26 cellular contexts compared by ENCODE assay signal in genomic region chr20:56503911-56504310, GRCh38. TPM values are rescaled to one million over a fixed set of nuclear protein-coding genes. Genes with fewer than 3 reads are reported as not detected.
A peak's percentile ranks its signal among the peaks of the same experiment; 100 is the strongest.
DNase-seq lines count a peak whose midpoint lies in the region; FAIRE-seq and TF ChIP-seq lines count a peak whose summit lies in the region.
"Had no signal": no experiment of that assay in that cellular context is flagged by ENCODE, and none has a peak within 500 bp of the region (broad histone marks: within the 10 kb centered on the region; RNA-seq: fewer than 3 reads in every experiment).

No MANE protein-coding gene starts in this region.

- H2BK12ac ChIP-seq in trophoblast cell (ENCODE audit: low read length), result no peak overlapping the region

- H3K79me1 ChIP-seq in trophoblast cell (ENCODE audit: low read length), result no peaks in the 10 kb centered on the region

- no peaks in the 10 kb centered on the region for H3K4me1 Mint-ChIP-seq in endodermal cell
- H3K4me1 Mint-ChIP-seq: B cell had no signal

- H3K4me3 ChIP-seq in LNCaP clone FGC (ENCODE audit: low read depth, low read length) (no peak overlapping the region), endodermal cell (ENCODE audit: low read length) (no peak overlapping the region), trophoblast cell (ENCODE audit: low read depth, low read length) (no peak overlapping the region), kidney (ENCODE audit: low read length in 2 of 2) (no peak overlapping the region)
- H3K4me3 ChIP-seq: GM12878, GM23248, MG63, SJCRH30 had no signal

- H3K27ac ChIP-seq in endodermal cell (ENCODE audit: low read depth, low read length) (no peak overlapping the region), trophoblast cell (ENCODE audit: low read depth, low read length) (peak overlapping the region; percentile 48), kidney (ENCODE audit: low read depth in 2 of 2, low read length in 2 of 2) (no peak overlapping the region)
- H3K27ac ChIP-seq: 22Rv1, GM23248, KMS-11, RWPE1, SJCRH30 had no signal

- H3K4me1 ChIP-seq in endodermal cell (ENCODE audit: control insufficient read depth, insufficient read depth, low read length) (no peaks in the 10 kb centered on the region), trophoblast cell (ENCODE audit: control insufficient read depth in 1 of 2, insufficient read depth in 2 of 2, low read length in 2 of 2) (peaks cover 3 to 6% of the 10 kb centered on the region in 2 experiments), kidney (ENCODE audit: control insufficient read depth in 1 of 2, insufficient read depth in 1 of 2, low read depth in 1 of 2, low read length in 2 of 2) (no peaks in the 10 kb centered on the region)
- H3K4me1 ChIP-seq: SJCRH30 had no signal

- no peak overlapping the region for H2AFZ ChIP-seq in trophoblast cell (ENCODE audit: insufficient read depth, low read length, poor library complexity)
- H2AFZ ChIP-seq: GM23248 had no signal

- no peaks in the 10 kb centered on the region for H3K9me3 ChIP-seq in endodermal cell (ENCODE audit: control insufficient read depth, low read length)
- H3K9me3 ChIP-seq in trophoblast cell (ENCODE audit: insufficient read depth, low read depth, low read length), result no peaks in the 10 kb centered on the region
- no peaks in the 10 kb centered on the region for H3K9me3 ChIP-seq in kidney (ENCODE audit: control insufficient read depth in 1 of 2, low read length in 2 of 2)
- H3K9me3 ChIP-seq: MG63, SJCRH30 had no signal

- peaks cover 10% of the 10 kb centered on the region for H3K36me3 Mint-ChIP-seq in endodermal cell (ENCODE audit: low read depth)

- H3K4ac ChIP-seq in trophoblast cell (ENCODE audit: low read depth, low read length), result no peak overlapping the region

- H3K27me3 Mint-ChIP-seq in endodermal cell (ENCODE audit: insufficient read depth), result no peaks in the 10 kb centered on the region
- H3K27me3 Mint-ChIP-seq: B cell; CD4-positive, alpha-beta memory T cell had no signal

- no peaks in the 10 kb centered on the region for H3K79me2 ChIP-seq in trophoblast cell (ENCODE audit: control insufficient read depth, insufficient read depth, low read length, poor library complexity)

- no peak overlapping the region for H4K8ac ChIP-seq in trophoblast cell (ENCODE audit: low read depth, low read length)

- no peak for FAIRE-seq in kidney (lab: Jason Lieb, UNC)
- FAIRE-seq: G401.6, GM12878, HepG2 had no signal

- H3K4me3 Mint-ChIP-seq in endodermal cell, result no peak overlapping the region
- H3K4me3 Mint-ChIP-seq: B cell; CD4-positive, alpha-beta memory T cell had no signal

- H3K23ac ChIP-seq in trophoblast cell (ENCODE audit: low read length), result no peak overlapping the region

- H2BK120ac ChIP-seq in trophoblast cell (ENCODE audit: insufficient read depth, low read length, poor library complexity), result no peak overlapping the region

- H3K4me2 ChIP-seq in trophoblast cell (ENCODE audit: low read length), result no peak overlapping the region
- H3K4me2 ChIP-seq: KMS-11 had no signal

- WGBS in endodermal cell (ENCODE audit: insufficient coverage in 1 of 2, insufficient read length in 1 of 2), 2 experiments, result 96 to 100% methylated on average over 2 to 8 of the region's 8 CpGs
- WGBS in trophoblast cell (ENCODE audit: extremely low coverage, insufficient coverage, insufficient read length), result no CpG with 5 or more reads among the region's 8 CpGs

- H3K27me3 ChIP-seq in endodermal cell (ENCODE audit: control insufficient read depth, insufficient read depth, low read length, poor library complexity, severe bottlenecking), result no peaks in the 10 kb centered on the region
- H3K27me3 ChIP-seq in trophoblast cell (ENCODE audit: insufficient read depth, low read length), result no peaks in the 10 kb centered on the region
- H3K27me3 ChIP-seq: MG63, SJCRH30 had no signal

- H3K9ac ChIP-seq in endodermal cell (ENCODE audit: extremely low read depth, low read length, poor library complexity, severe bottlenecking), result no peak overlapping the region
- no peak overlapping the region for H3K9ac ChIP-seq in trophoblast cell (ENCODE audit: low read length)
- no peak overlapping the region for H3K9ac ChIP-seq in kidney (ENCODE audit: low read length in 2 of 2)
- H3K9ac ChIP-seq: GM23248, KMS-11 had no signal

- no peak overlapping the region for H2AK5ac ChIP-seq in trophoblast cell (ENCODE audit: low read length)

- DNase-seq in DMS 273 (lab: John Stamatoyannopoulos, UW; ENCODE audit: unreplicated experiment) (peak; percentile 9), DMS 273 treated with DMSO at 0.1 percent for 48 hours (lab: John Stamatoyannopoulos, UW) (no peak), LNCaP clone FGC (ENCODE audit: low read depth) (peak; percentile 19), endodermal cell (peak; percentile 52), trophoblast cell (no peak), kidney (no peak), Kasumi-1 (lab: John Stamatoyannopoulos, UW) (no peak), pons (ENCODE audit: low spot score) (no peak)
- DNase-seq: Calu3, DMS79, MG63, NCI-H1092, NCI-H2107, NCI-H748 treated with DMSO at 0.1 percent for 48 hours, PC-3 had no signal

- no peak overlapping the region for H3K27ac Mint-ChIP-seq in endodermal cell
- H3K27ac Mint-ChIP-seq: B cell had no signal

- H3K36me3 ChIP-seq in endodermal cell (ENCODE audit: control insufficient read depth, insufficient read depth, low read length), result peaks cover 16% of the 10 kb centered on the region
- H3K36me3 ChIP-seq in trophoblast cell (ENCODE audit: control insufficient read depth in 1 of 2, insufficient read depth in 2 of 2, low read length in 2 of 2), result peaks cover 0 to 2% of the 10 kb centered on the region in 2 experiments
- H3K36me3 ChIP-seq in kidney (ENCODE audit: control insufficient read depth in 1 of 2, insufficient read depth in 2 of 2, low read length in 2 of 2), result peaks cover 0 to 2% of the 10 kb centered on the region in 2 donors

- H4K12ac ChIP-seq in trophoblast cell (ENCODE audit: low read depth, low read length), result no peak overlapping the region

- H3K18ac ChIP-seq in trophoblast cell (ENCODE audit: low read length), result peak overlapping the region; percentile 0

- intact Hi-C loops in kidney (cut with DNase I), result no loop called here

- H4K91ac ChIP-seq in trophoblast cell (ENCODE audit: low read depth, low read length), result no peak overlapping the region

- TF ChIP-seq CTCF in LNCaP clone FGC (IDR thresholded peaks at IDR 0.05; ENCODE audit: control insufficient read depth, extremely low read depth, insufficient read depth) (no peak), endodermal cell (conservative IDR thresholded peaks at IDR 0.05) (no peak), kidney (IDR thresholded peaks at IDR 0.05; ENCODE audit: borderline replicate concordance, extremely low read depth, insufficient read depth) (no peak)

- no peak overlapping the region for H3K14ac ChIP-seq in trophoblast cell (ENCODE audit: low read length)

- H2BK5ac ChIP-seq in trophoblast cell (ENCODE audit: low read depth, low read length, poor library complexity), result no peak overlapping the region

- no peaks in the 10 kb centered on the region for H3K9me3 Mint-ChIP-seq in endodermal cell
- H3K9me3 Mint-ChIP-seq: CD4-positive, alpha-beta memory T cell had no signal

RNA-seq across cellular contexts. Expression of gene FAM209A, which starts 20.6 kb away (rescaled TPM):
- total RNA-seq in endodermal cell (not detected), kidney (0.38 TPM)
- not detected for polyA plus RNA-seq in endodermal cell (2013, experiment 1 of 2)
- polyA plus RNA-seq in endodermal cell (2013, experiment 2 of 2), result not detected
- polyA plus RNA-seq in trophoblast cell (2013), result 0.15 and 0.47 TPM in 2 replicates
- not detected for polyA plus RNA-seq in kidney (ENCODE audit: insufficient read depth, low read depth, low replicate concordance)
- total RNA-seq: GM23248, SJCRH30 had no signal
- polyA plus RNA-seq: AG04450, GM23248 had no signal

RNA-seq across cellular contexts. Expression of gene FAM209B, which starts 29.1 kb away (rescaled TPM):
- total RNA-seq in endodermal cell (under 1 TPM in 1 of 2 donors, not detected in 1; 0.77 TPM), kidney (not detected)
- polyA plus RNA-seq in endodermal cell (2013, experiment 1 of 2), result 0.50 TPM
- polyA plus RNA-seq in endodermal cell (2013, experiment 2 of 2), result 0.58 TPM
- 0.45 and 0.67 TPM in 2 replicates for polyA plus RNA-seq in trophoblast cell (2013)
- not detected for polyA plus RNA-seq in kidney (ENCODE audit: insufficient read depth, low read depth, low replicate concordance)
- total RNA-seq: Calu3, GM23248, SJCRH30 had no signal
- polyA plus RNA-seq: GM23248 had no signal

RNA-seq across cellular contexts. Expression of gene RTF2, which starts 35.5 kb away (rescaled TPM):
- total RNA-seq in endodermal cell (10 to 100 TPM; 63.0 to 65.1 TPM), kidney (75.1 TPM)
- polyA plus RNA-seq in endodermal cell (2013, experiment 1 of 2), result 64.4 TPM
- 63.0 TPM for polyA plus RNA-seq in endodermal cell (2013, experiment 2 of 2)
- polyA plus RNA-seq in trophoblast cell (2013), result 61.2 and 61.7 TPM in 2 replicates
- polyA plus RNA-seq in kidney (ENCODE audit: insufficient read depth, low read depth, low replicate concordance), result 112 TPM

Comparison
In these comparisons a context has a peak if more than half of its experiments do, and no peak if none do; other contexts are left out.
1. DNase-seq: peak in DMS 273 (single experiment), LNCaP clone FGC (single experiment) and endodermal cell (single experiment); none in DMS 273 treated with DMSO at 0.1 percent for 48 hours (single experiment), trophoblast cell (0 of 2), kidney (single experiment), Kasumi-1 (0 of 2) and pons (single experiment).